ENCODE assay signal across 22 cellular contexts in the genomic region with DNA sequence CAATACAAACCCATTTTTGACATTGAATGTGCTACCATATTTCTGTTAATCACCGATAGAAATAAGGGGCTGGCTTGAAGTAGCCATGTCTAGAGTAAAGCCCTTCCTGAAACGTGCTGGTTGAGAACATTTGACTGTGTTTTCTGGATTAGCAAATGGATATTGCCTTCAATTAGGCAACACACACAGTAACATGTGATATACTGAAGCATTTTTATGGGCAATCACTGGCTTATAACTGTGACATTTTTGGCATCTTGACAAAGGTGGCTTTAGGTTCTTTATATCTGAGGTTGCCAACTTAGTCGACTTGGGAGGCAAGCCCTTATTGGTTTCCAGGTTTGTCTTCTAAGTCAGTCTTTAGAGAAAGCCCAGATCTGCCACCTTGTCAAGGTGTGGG.
"Had no signal": no experiment of that assay in that cellular context is flagged by ENCODE, and none has a peak within 500 bp of the region (broad histone marks: within the 10 kb centered on the region; RNA-seq: fewer than 3 reads in every experiment).

No MANE protein-coding gene starts in this region.

- ATAC-seq: effector memory CD8-positive, alpha-beta T cell; esophagus mucosa; foreskin keratinocyte; gastrocnemius medialis; gastroesophageal sphincter; heart left ventricle; heart right ventricle had no signal

- H3K9me3 ChIP-seq: colonic mucosa, esophagus muscularis mucosa, esophagus squamous epithelium, gastrocnemius medialis had no signal

- H3K4me1 ChIP-seq: colonic mucosa, esophagus muscularis mucosa, esophagus squamous epithelium, foreskin keratinocyte, gastrocnemius medialis, gastroesophageal sphincter, heart left ventricle, heart right ventricle had no signal

- DNase-seq: colonic mucosa; cortex of kidney; dermis blood vessel endothelial cell; dorsolateral prefrontal cortex; effector CD4-positive, alpha-beta T cell; effector CD8-positive, alpha-beta T cell; effector memory CD4-positive, alpha-beta T cell; effector memory CD8-positive, alpha-beta T cell; endodermal cell; erythroblast; esophagus squamous epithelium; foreskin keratinocyte; foreskin melanocyte; gastrocnemius medialis; glutamatergic neuron; head of caudate nucleus; heart left ventricle; heart right ventricle had no signal

- H3K36me3 ChIP-seq: colonic mucosa, esophagus muscularis mucosa, esophagus squamous epithelium, gastrocnemius medialis, gastroesophageal sphincter, heart left ventricle, heart right ventricle had no signal

- H3K27me3 ChIP-seq: colonic mucosa, dorsolateral prefrontal cortex, esophagus muscularis mucosa, esophagus squamous epithelium, foreskin keratinocyte, gastrocnemius medialis, gastroesophageal sphincter, heart left ventricle, heart right ventricle had no signal

- H3K4me3 ChIP-seq: colonic mucosa, coronary artery, dorsolateral prefrontal cortex, esophagus muscularis mucosa, esophagus squamous epithelium, gastrocnemius medialis, gastroesophageal sphincter, heart left ventricle, heart right ventricle had no signal
